Comparison of ENCODE assay signal across 22 cellular contexts in the genomic region with DNA sequence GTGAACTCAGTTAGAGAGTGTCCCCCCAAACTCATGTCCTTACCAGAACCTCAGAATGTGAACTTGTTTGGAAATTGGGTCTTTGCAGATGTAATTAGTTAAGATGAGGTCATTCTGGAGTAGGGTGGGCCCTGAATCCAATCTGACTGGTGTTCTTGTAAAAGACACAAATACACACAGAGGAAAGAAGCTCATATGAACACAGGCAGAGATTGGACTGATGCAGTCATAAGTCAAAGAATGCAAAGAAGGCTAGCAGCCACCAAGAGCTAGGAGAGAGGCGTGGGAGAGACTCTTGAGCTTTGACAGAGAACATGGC. TPM values are rescaled to one million over a fixed set of nuclear protein-coding genes. Genes with fewer than 3 reads are reported as not detected.
DNase-seq lines count a peak whose midpoint lies in the region; ATAC-seq and TF ChIP-seq lines count a peak whose summit lies in the region.
"Had no signal": no experiment of that assay in that cellular context is flagged by ENCODE, and none has a peak within 500 bp of the region (broad histone marks: within the 10 kb centered on the region; RNA-seq: fewer than 3 reads in every experiment).

No MANE protein-coding gene starts in this region.

- 89% methylated on average over 1 of the region's 1 CpG for WGBS in HUES64

- H3K4me3 Mint-ChIP-seq in CD14-positive monocyte (no peak overlapping the region), nephron progenitor cell (peak overlapping the region; percentile 44)
- H3K4me3 Mint-ChIP-seq: activated naive CD8-positive, alpha-beta T cell treated with anti-CD3 and anti-CD28 coated beads for 36 hours had no signal

- intact Hi-C loops in CD14-positive monocyte (cut with micrococcal nuclease): no loop called here

- H3K4me1 ChIP-seq in HUES64 (ENCODE audit: insufficient read depth, low read length): peaks cover 15% of the 10 kb centered on the region
- peaks cover 12% of the 10 kb centered on the region for H3K4me1 ChIP-seq in effector memory CD4-positive, alpha-beta T cell (ENCODE audit: control insufficient read depth, insufficient read depth, low read length, poor library complexity, severe bottlenecking)

- H3K36me3 Mint-ChIP-seq in CD14-positive monocyte (peaks cover 10% of the 10 kb centered on the region in 2 donors), nephron progenitor cell (ENCODE audit: low read depth) (no peaks in the 10 kb centered on the region)

- H3K4me1 Mint-ChIP-seq in CD14-positive monocyte (peaks cover 27% of the 10 kb centered on the region), nephron progenitor cell (peaks cover 36% of the 10 kb centered on the region)

- H3K27ac Mint-ChIP-seq in CD14-positive monocyte (no peak overlapping the region), nephron progenitor cell (no peak overlapping the region)
- H3K27ac Mint-ChIP-seq: activated CD4-positive, alpha-beta T cell treated with anti-CD3 and anti-CD28 coated beads for 36 hours; activated naive CD8-positive, alpha-beta T cell treated with anti-CD3 and anti-CD28 coated beads for 36 hours; CD8-positive, alpha-beta T cell had no signal

- H3K27me3 Mint-ChIP-seq in CD14-positive monocyte (ENCODE audit: low read depth in 3 of 3): peaks cover 2 to 7% (median 4%) of the 10 kb centered on the region in 3 donors
- H3K27me3 Mint-ChIP-seq in nephron progenitor cell (ENCODE audit: low read depth, poor library complexity): peaks cover 31% of the 10 kb centered on the region
- H3K27me3 Mint-ChIP-seq: activated CD4-positive, alpha-beta T cell treated with anti-CD3 and anti-CD28 coated beads for 36 hours; activated naive CD8-positive, alpha-beta T cell treated with anti-CD3 and anti-CD28 coated beads for 36 hours had no signal

- H3K9me3 ChIP-seq in HUES64 (ENCODE audit: insufficient read depth, low read depth, low read length): no peaks in the 10 kb centered on the region
- H3K9me3 ChIP-seq in effector memory CD4-positive, alpha-beta T cell (ENCODE audit: control insufficient read depth, low read length): no peaks in the 10 kb centered on the region
- H3K9me3 ChIP-seq: A549, tibial artery had no signal

- H3K9me3 Mint-ChIP-seq in CD14-positive monocyte (peaks cover 0 to 2% (median 0%) of the 10 kb centered on the region in 7 donors), nephron progenitor cell (no peaks in the 10 kb centered on the region)
- H3K9me3 Mint-ChIP-seq: activated naive CD8-positive, alpha-beta T cell treated with anti-CD3 and anti-CD28 coated beads for 36 hours; CD8-positive, alpha-beta T cell had no signal

- H3K27me3 ChIP-seq in HUES64 (ENCODE audit: insufficient read depth, low read length): peaks cover 9% of the 10 kb centered on the region
- H3K27me3 ChIP-seq in effector memory CD4-positive, alpha-beta T cell (replicated peaks; ENCODE audit: control insufficient read depth, insufficient read depth, low read length, poor library complexity, severe bottlenecking): no peaks in the 10 kb centered on the region
- H3K27me3 ChIP-seq: tibial artery had no signal

- no peak overlapping the region for H3K9ac ChIP-seq in HUES64 (ENCODE audit: low read depth, low read length)

- no peak for ATAC-seq in HG02623 (IDR thresholded peaks at IDR 0.05; ENCODE audit: unreplicated experiment)
- ATAC-seq: activated CD4-positive, alpha-beta T cell treated with anti-CD3 and anti-CD28 coated beads for 36 hours; CD8-positive, alpha-beta T cell had no signal

- DNase-seq in CD14-positive monocyte (ENCODE audit: low spot score): peak; percentile 13
- DNase-seq in caudate nucleus (lab: John Stamatoyannopoulos, UW): no peak
- no peak for DNase-seq in nephron progenitor cell
- DNase-seq in effector memory CD4-positive, alpha-beta T cell: no peak
- no peak for DNase-seq in activated CD4-positive, alpha-beta T cell treated with anti-CD3 and anti-CD28 coated beads for 4 hours
- no peak for DNase-seq in NK-92 (lab: John Stamatoyannopoulos, UW; ENCODE audit: unreplicated experiment)
- DNase-seq: activated CD4-positive, alpha-beta T cell treated with anti-CD3 and anti-CD28 coated beads for 36 hours; activated effector memory CD4-positive, alpha-beta T cell treated with anti-CD3 and anti-CD28 coated beads, Interleukin-2, amount 50 U/mL, for 16 hours; activated naive CD8-positive, alpha-beta T cell treated with anti-CD3 and anti-CD28 coated beads for 36 hours; activated T-cell treated with anti-CD3 and anti-CD28 coated beads for 4 hours; AML-193; CD8-positive, alpha-beta T cell; NCI-H1105; NCI-H2081; NCI-H226; NCI-H69; stimulated activated naive CD4-positive, alpha-beta T cell; tibial artery had no signal

- H3K36me3 ChIP-seq in HUES64 (ENCODE audit: insufficient read depth, low read length): no peaks in the 10 kb centered on the region
- peaks cover 4% of the 10 kb centered on the region for H3K36me3 ChIP-seq in effector memory CD4-positive, alpha-beta T cell (ENCODE audit: control insufficient read depth, insufficient read depth, low read length)

- H3K27ac ChIP-seq in HUES64 (ENCODE audit: low read depth, low read length) (peak overlapping the region; percentile 50; the same call in 1 of the 2 replicates), caudate nucleus (ENCODE audit: low read depth, low read length) (peak overlapping the region; percentile 59)
- no peak overlapping the region for H3K27ac ChIP-seq in effector memory CD4-positive, alpha-beta T cell (ENCODE audit: insufficient read depth, low read length, poor library complexity, severe bottlenecking)
- H3K27ac ChIP-seq: A549, tibial artery had no signal

- no peak for TF ChIP-seq CTCF in CD14-positive monocyte (IDR thresholded peaks at IDR 0.05)
- no peak for TF ChIP-seq CTCF in nephron progenitor cell (IDR thresholded peaks at IDR 0.05)

- H3K4me3 ChIP-seq in HUES64 (ENCODE audit: low read length): no peak overlapping the region
- H3K4me3 ChIP-seq in effector memory CD4-positive, alpha-beta T cell (ENCODE audit: insufficient read depth, low read depth, low read length, poor library complexity, severe bottlenecking): no peak overlapping the region
- H3K4me3 ChIP-seq: A549, tibial artery had no signal

RNA-seq across cellular contexts. Expression of gene NAGPA, which starts 2.1 kb away (rescaled TPM):
- 10 to 100 TPM; 44.9 to 51.5 TPM for polyA plus RNA-seq in CD14-positive monocyte
- polyA plus RNA-seq in HUES64 (2013, experiment 1 of 2): 10.6 TPM
- polyA plus RNA-seq in HUES64 (2013, experiment 2 of 2): 6.8 TPM

RNA-seq across cellular contexts. Expression of gene C16orf89, which starts 29.9 kb away (rescaled TPM):
- polyA plus RNA-seq in CD14-positive monocyte: not detected
- 8.2 TPM for polyA plus RNA-seq in HUES64 (2013, experiment 1 of 2)
- polyA plus RNA-seq in HUES64 (2013, experiment 2 of 2): 9.2 TPM
- polyA plus RNA-seq: A549, neural cell had no signal

RNA-seq across cellular contexts. Expression of gene ALG1, which starts 35.8 kb away (rescaled TPM):
- polyA plus RNA-seq in CD14-positive monocyte: 10 to 100 TPM; 25.2 to 31.0 TPM
- 27.0 TPM for polyA plus RNA-seq in HUES64 (2013, experiment 1 of 2)
- 20.9 TPM for polyA plus RNA-seq in HUES64 (2013, experiment 2 of 2)
